In the genomic region with DNA sequence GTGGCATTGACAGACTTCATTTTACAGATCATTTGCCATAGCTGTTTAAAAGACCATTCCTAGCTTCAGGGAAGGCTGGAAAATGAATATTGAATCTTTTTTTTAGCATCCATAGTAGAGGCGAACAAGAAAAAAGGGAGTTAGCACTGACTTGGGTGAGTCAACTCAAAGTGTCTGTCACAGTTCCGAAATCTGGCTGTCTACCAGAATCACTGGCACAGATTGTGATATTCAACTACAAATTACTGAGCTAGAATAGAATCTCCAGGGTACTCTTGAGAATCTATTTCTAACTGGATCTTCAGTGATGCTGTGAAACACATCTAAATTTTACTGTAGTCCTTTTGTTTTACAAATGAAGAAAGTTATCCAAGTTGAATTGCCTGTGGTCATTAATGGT, we compare ENCODE assay signal across 16 cellular contexts. TPM values are rescaled to one million over a fixed set of nuclear protein-coding genes. Genes with fewer than 3 reads are reported as not detected.
DNase-seq lines count a peak whose midpoint lies in the region; ATAC-seq and TF ChIP-seq lines count a peak whose summit lies in the region.
"Had no signal": no experiment of that assay in that cellular context is flagged by ENCODE, and none has a peak within 500 bp of the region (broad histone marks: within the 10 kb centered on the region; RNA-seq: fewer than 3 reads in every experiment).

No MANE protein-coding gene starts in this region.

- no peak for TF ChIP-seq EP300 in gastroesophageal sphincter (IDR thresholded peaks at IDR 0.05)

- H3K27me3 ChIP-seq in gastroesophageal sphincter = no peaks in the 10 kb centered on the region

- peaks cover 0 to 66% (median 5%) of the 10 kb centered on the region in 3 donors for H3K4me1 ChIP-seq in gastroesophageal sphincter

- peak; percentile 17 for DNase-seq in AG08395 (ENCODE audit: low spot score)
- peak; percentile 7 to 56 for DNase-seq in NCI-H446 (lab: John Stamatoyannopoulos, UW)
- DNase-seq in fibroblast of gingiva (ENCODE audit: low read depth) = peak; percentile 10
- no peak for DNase-seq in left lobe of liver (ENCODE audit: low spot score)
- DNase-seq in DMS 273 (lab: John Stamatoyannopoulos, UW; ENCODE audit: unreplicated experiment) = no peak
- DNase-seq in OCI-M1 (lab: John Stamatoyannopoulos, UW) = no peak
- no peak for DNase-seq in kidney tubule cell (ENCODE audit: low spot score)
- DNase-seq: activated CD8-positive, alpha-beta memory T cell treated with anti-CD3 and anti-CD28 coated beads, Interleukin-2, amount 50 U/mL, for 4 hours; activated naive CD4-positive, alpha-beta T cell treated with anti-CD3 and anti-CD28 coated beads for 36 hours; CD8-positive, alpha-beta T cell; EL; NCI-H187; NCI-H510A treated with DMSO at 0.1 percent for 48 hours; retina had no signal

- no peak overlapping the region for H3K4me3 ChIP-seq in gastroesophageal sphincter
- H3K4me3 ChIP-seq: lung had no signal

- H3K27ac ChIP-seq in gastroesophageal sphincter = no peak overlapping the region

- WGBS in gastroesophageal sphincter (ENCODE audit: low coverage in 1 of 2), 2 donors = 15 to 37% methylated on average over 2 of the region's 2 CpGs

- H3K36me3 ChIP-seq in gastroesophageal sphincter = peaks cover 7 to 21% of the 10 kb centered on the region in 2 donors

- TF ChIP-seq CTCF in gastroesophageal sphincter (IDR thresholded peaks at IDR 0.05) = no peak

- no peak for TF ChIP-seq POLR2A in gastroesophageal sphincter (IDR thresholded peaks at IDR 0.05)

- no peaks in the 10 kb centered on the region for H3K9me3 ChIP-seq in gastroesophageal sphincter

- peak; percentile 56 for ATAC-seq in left lobe of liver
- ATAC-seq in gastroesophageal sphincter = no peak
- ATAC-seq: CD8-positive, alpha-beta T cell had no signal

RNA-seq across cellular contexts. Expression of a gene that starts 31.4 kb away (rescaled TPM):
- total RNA-seq in left lobe of liver = 22.0 TPM
- total RNA-seq in gastroesophageal sphincter = 10 to 100 TPM; 39.5 to 43.5 (median 41.7) TPM

Comparison
In these comparisons a context has a peak if more than half of its experiments do, and no peak if none do; other contexts are left out.
1. DNase-seq: peak in AG08395 (single experiment), NCI-H446 (2 of 2) and fibroblast of gingiva (single experiment); none in left lobe of liver (single experiment), DMS 273 (single experiment), OCI-M1 (single experiment) and kidney tubule cell (single experiment).